Comparison of ENCODE assay signal across 1 cellular context in genomic region chr4:112370466-112370865, GRCh38.
TF ChIP-seq lines count a peak whose summit lies in the region.

No MANE protein-coding gene starts in this region.

TF ChIP-seq in IMR-90, 13 proteins besides CTCF, POLR2A, EP300 and RAD21 (continued from another document):
- TF ChIP-seq ELK1 (IDR thresholded peaks at IDR 0.05; ENCODE audit: borderline replicate concordance, low read depth, low read length) (no peak), CHD1 (IDR thresholded peaks at IDR 0.05; ENCODE audit: low read depth, low read length) (no peak)
TF ChIP-seq in IMR-90: peak in this region for 0.
